In genomic region chr9:8365029-8365428, GRCh38 we compare ENCODE assay signal across 12 cellular contexts.
DNase-seq lines count a peak whose midpoint lies in the region; ATAC-seq, FAIRE-seq and TF ChIP-seq lines count a peak whose summit lies in the region.
"Had no signal": no experiment of that assay in that cellular context is flagged by ENCODE, and none has a peak within 500 bp of the region (broad histone marks: within the 10 kb centered on the region; RNA-seq: fewer than 3 reads in every experiment).

No MANE protein-coding gene starts in this region.

- ATAC-seq in GM19023 (IDR thresholded peaks at IDR 0.05; ENCODE audit: unreplicated experiment) (no peak), Right ventricle myocardium superior (ENCODE audit: poor library complexity) (no peak)

- DNase-seq in AG08395 (ENCODE audit: low spot score) (peak; percentile 2), H54 (ENCODE audit: insufficient read length, low spot score) (peak; percentile 21), RPMI7951 (ENCODE audit: low read depth) (peak; percentile 33), iris pigment epithelial cell (ENCODE audit: low read depth) (peak; percentile 69), NCI-H446 (lab: John Stamatoyannopoulos, UW) (no peak), AG20443 (ENCODE audit: low spot score) (no peak), Right ventricle myocardium superior (no peak)
- DNase-seq: CD4-positive, alpha-beta memory T cell; NCI-H1436; stimulated activated naive CD4-positive, alpha-beta T cell treated with Interleukin-2 at 50 U/mL for 16 hours had no signal

- TF ChIP-seq POLR2A in H54 (IDR thresholded peaks at IDR 0.05; ENCODE audit: low read depth, low read length), result no peak

- intact Hi-C loops in Right ventricle myocardium superior (cut with DNase I), result no loop called here

- peak; percentile 81 for FAIRE-seq in H54 (lab: Jason Lieb, UNC)
- FAIRE-seq: keratinocyte had no signal

Comparison
In these comparisons a context has a peak if more than half of its experiments do, and no peak if none do; other contexts are left out.
1. DNase-seq: peak in AG08395 (single experiment), H54 (single experiment), RPMI7951 (single experiment) and iris pigment epithelial cell (single experiment); none in NCI-H446 (0 of 2), AG20443 (single experiment) and Right ventricle myocardium superior (single experiment).